Comparison of ENCODE assay signal across 8 cellular contexts in genomic region chr16:27202923-27203428, GRCh38. TPM values are rescaled to one million over a fixed set of nuclear protein-coding genes. Genes with fewer than 3 reads are reported as not detected.
DNase-seq lines count a peak whose midpoint lies in the region; ATAC-seq and TF ChIP-seq lines count a peak whose summit lies in the region.

No MANE protein-coding gene starts in this region.

- peaks cover 3% of the 10 kb centered on the region for H3K9me3 Mint-ChIP-seq in activated CD4-positive, alpha-beta T cell treated with anti-CD3 and anti-CD28 coated beads for 36 hours (ENCODE audit: low read depth)

- H3K27me3 Mint-ChIP-seq in activated CD4-positive, alpha-beta T cell treated with anti-CD3 and anti-CD28 coated beads for 36 hours: no peaks in the 10 kb centered on the region

- H3K27ac Mint-ChIP-seq in activated CD4-positive, alpha-beta T cell treated with anti-CD3 and anti-CD28 coated beads for 36 hours: peak overlapping the region; percentile 100

- intact Hi-C loops in activated CD4-positive, alpha-beta T cell treated with anti-CD3 and anti-CD28 coated beads for 36 hours (cut with DNase I, micrococcal nuclease): loop anchor here (1.0 to 5.0 kb wide), 12 partner anchors 24 to 1946 kb away; partner anchors contain the start of genes APOBR (in 1 of the 2), CLN3 (in 1 of the 2), IL21R (in 1 of the 2) and KATNIP (in 1 of the 2)
- intact Hi-C loops in left lung (cut with DNase I) (no loop called here), testis (cut with DNase I; ENCODE audit: low total_unique reads) (no loop called here)

- CTCF ChIA-PET in activated CD4-positive, alpha-beta T cell treated with anti-CD3 and anti-CD28 coated beads for 36 hours (lab: Charles Lee): interaction anchor here (0.5 to 3.2 kb wide), 11 partner anchors 23 to 221 kb away, joined by 3 to 20 read pairs (median 5); no protein-coding TSS in a partner anchor

- WGBS in testis, 2 donors: 28 to 34% methylated on average over 11 of the region's 11 CpGs

- peaks cover 6 to 32% of the 10 kb centered on the region in 2 donors for H3K4me1 ChIP-seq in left lung
- peaks cover 10% of the 10 kb centered on the region for H3K4me1 ChIP-seq in testis

- POLR2A ChIA-PET in activated CD4-positive, alpha-beta T cell treated with anti-CD3 and anti-CD28 coated beads for 36 hours (lab: Charles Lee): interaction anchor here (0.5 to 1.9 kb wide), 19 partner anchors 10 to 1824 kb away, joined by 3 to 8 read pairs (median 4); partner anchors contain the start of genes IL21R and NSMCE1

- peaks cover 3% of the 10 kb centered on the region for H3K36me3 Mint-ChIP-seq in activated CD4-positive, alpha-beta T cell treated with anti-CD3 and anti-CD28 coated beads for 36 hours (ENCODE audit: low read depth)

- peak overlapping the region; percentile 89 for H3K4me3 Mint-ChIP-seq in activated CD4-positive, alpha-beta T cell treated with anti-CD3 and anti-CD28 coated beads for 36 hours

- H3K27ac ChIP-seq in angular gyrus (ENCODE audit: low read depth, low read length) (peak overlapping the region; percentile 98), left lung (peak overlapping the region; percentile 95 to 96), testis (peak overlapping the region; percentile 91 to 96)

- TF ChIP-seq POLR2A in testis (IDR thresholded peaks at IDR 0.05): no peak

- H3K27me3 ChIP-seq in left lung (no peaks in the 10 kb centered on the region), testis (no peaks in the 10 kb centered on the region)

- peaks cover 53% of the 10 kb centered on the region for H3K4me1 Mint-ChIP-seq in activated CD4-positive, alpha-beta T cell treated with anti-CD3 and anti-CD28 coated beads for 36 hours

- TF ChIP-seq CTCF in left lung (IDR thresholded peaks at IDR 0.05) (no peak), testis (IDR thresholded peaks at IDR 0.05) (no peak)

- H3K36me3 ChIP-seq in left lung (peaks cover 0 to 3% of the 10 kb centered on the region in 2 donors), testis (ENCODE audit: low read depth, missing control alignments) (no peaks in the 10 kb centered on the region)

- no peak for ATAC-seq in activated CD4-positive, alpha-beta T cell treated with anti-CD3 and anti-CD28 coated beads for 36 hours
- no peak for ATAC-seq in left lung

- H3K9me3 ChIP-seq in left lung (no peaks in the 10 kb centered on the region), testis (no peaks in the 10 kb centered on the region)

- DNase-seq in activated CD4-positive, alpha-beta T cell treated with anti-CD3 and anti-CD28 coated beads for 36 hours: no peak
- DNase-seq in activated CD4-positive, alpha-beta T cell treated with anti-CD3 and anti-CD28 coated beads, Interleukin-2, amount 50 U/mL, for 1 hour: no peak
- DNase-seq in left lung (no peak), testis (no peak), DMS79 (lab: John Stamatoyannopoulos, UW) (no peak), cortex of kidney (lab: John Stamatoyannopoulos, UW) (no peak), HUDEP-2 (lab: John Stamatoyannopoulos, UW; ENCODE audit: unreplicated experiment in 76 of 76) (no peak)

- peak overlapping the region; percentile 47 to 66 for H3K4me3 ChIP-seq in left lung
- H3K4me3 ChIP-seq in testis: peak overlapping the region; percentile 58 to 75

RNA-seq across cellular contexts. Expression of gene KDM8, which starts 0.3 kb away (rescaled TPM):
- total RNA-seq in activated CD4-positive, alpha-beta T cell treated with anti-CD3 and anti-CD28 coated beads for 36 hours: 10 to 100 TPM in 1 of 2 experiments, 1 to 10 TPM in 1; 9.8 to 10.4 TPM
- total RNA-seq in left lung (1 to 10 TPM; 5.2 to 7.6 TPM), testis (10 to 100 TPM in 1 of 2 donors, 1 to 10 TPM in 1; 8.3 to 14.7 TPM)
- 5.7 TPM for polyA plus RNA-seq in testis (ENCODE audit: insufficient read depth, low read depth, low replicate concordance)

Comparison
In these comparisons a context has a peak if more than half of its experiments do, and no peak if none do; other contexts are left out.
1. intact Hi-C loops: an anchor here in activated CD4-positive, alpha-beta T cell treated with anti-CD3 and anti-CD28 coated beads for 36 hours (1.0 to 5.0 kb wide); none called in left lung and testis.